ENCODE assay signal across 7 cellular contexts in genomic region chr2:146444987-146445386, GRCh38.
"Had no signal": no experiment of that assay in that cellular context is flagged by ENCODE, and none has a peak within 500 bp of the region (broad histone marks: within the 10 kb centered on the region; RNA-seq: fewer than 3 reads in every experiment).

No MANE protein-coding gene starts in this region.

- H3K27ac Mint-ChIP-seq: H9, IgD-negative memory B cell had no signal

- H3K4me2 ChIP-seq: KMS-11 had no signal

- H3K36me3 Mint-ChIP-seq: IgD-negative memory B cell had no signal

- ATAC-seq: HepG2 had no signal

- DNase-seq: H9, HCEC 1CT, KBM-7 had no signal

- H3K4me3 Mint-ChIP-seq: H9, IgD-negative memory B cell had no signal

- H3K27me3 Mint-ChIP-seq: IgD-negative memory B cell had no signal

- H3K9ac ChIP-seq: KMS-11 had no signal

- H3K27ac ChIP-seq: HL-60, KMS-11 had no signal

- H3K4me1 Mint-ChIP-seq: IgD-negative memory B cell had no signal
